In the genomic region with DNA sequence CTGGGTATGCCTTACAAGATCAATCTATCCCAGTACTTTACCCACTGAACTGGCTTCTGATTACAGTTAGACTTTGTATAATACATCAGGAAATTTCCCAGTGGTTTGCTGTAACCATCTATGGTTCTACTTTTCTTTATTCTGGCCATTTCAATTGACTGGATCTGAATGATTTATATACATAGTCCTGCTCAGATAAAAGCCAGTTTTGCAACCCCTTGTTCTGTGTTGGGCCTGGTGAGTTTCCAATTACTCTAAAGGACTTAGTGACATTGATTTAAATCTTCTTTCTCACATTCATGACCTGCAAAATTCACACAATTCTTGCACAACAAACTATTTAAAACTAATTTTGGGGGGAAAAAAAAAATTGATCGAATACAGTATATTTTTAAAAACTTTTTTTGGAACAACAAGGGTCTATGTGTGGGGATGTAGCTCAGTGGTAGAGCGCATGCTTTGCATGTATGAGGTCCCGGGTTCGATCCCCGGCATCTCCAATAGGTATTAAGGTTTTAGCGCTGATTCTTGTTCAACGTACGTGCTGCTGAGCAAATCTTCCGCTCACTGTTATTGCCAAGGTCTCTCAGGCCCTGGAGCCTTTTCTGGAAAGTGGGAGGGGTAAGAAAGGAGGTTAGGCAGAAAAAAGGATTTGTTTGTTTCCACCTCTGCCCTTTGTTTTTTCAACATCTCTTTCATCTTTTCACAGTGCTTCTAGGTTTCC, we compare ENCODE assay signal across 1 cellular context.
TF ChIP-seq lines count a peak whose summit lies in the region.

No MANE protein-coding gene starts in this region.

TF ChIP-seq in HepG2, 621 proteins besides CTCF, POLR2A, EP300 and RAD21 (continued from another document):
- no peak for TF ChIP-seq YY1 (IDR thresholded peaks at IDR 0.05; ENCODE audit: insufficient read depth, insufficient replicate concordance, low read depth, low read length)
- no peak for TF ChIP-seq ZBTB20 (CRISPR knock-in tag; IDR thresholded peaks at IDR 0.05; ENCODE audit: borderline replicate concordance, low read depth)
- TF ChIP-seq ZNF143 (CRISPR knock-in tag; IDR thresholded peaks at IDR 0.05), result no peak
- no peak for TF ChIP-seq KLF12 (CRISPR knock-in tag; IDR thresholded peaks at IDR 0.05; ENCODE audit: borderline replicate concordance)
- TF ChIP-seq, protein P1, sequence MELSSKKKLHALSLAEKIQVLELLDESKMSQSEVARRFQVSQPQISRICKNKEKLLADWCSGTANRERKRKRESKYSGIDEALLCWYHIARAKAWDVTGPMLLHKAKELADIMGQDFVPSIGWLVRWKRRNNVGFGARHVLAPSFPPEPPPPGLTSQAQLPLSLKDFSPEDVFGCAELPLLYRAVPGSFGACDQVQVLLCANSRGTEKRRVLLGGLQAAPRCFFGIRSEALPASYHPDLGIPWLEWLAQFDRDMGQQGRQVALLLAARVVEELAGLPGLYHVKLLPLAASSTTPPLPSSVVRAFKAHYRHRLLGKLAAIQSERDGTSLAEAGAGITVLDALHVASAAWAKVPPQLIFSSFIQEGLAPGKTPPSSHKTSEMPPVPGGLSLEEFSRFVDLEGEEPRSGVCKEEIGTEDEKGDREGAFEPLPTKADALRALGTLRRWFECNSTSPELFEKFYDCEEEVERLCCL (CRISPR knock-in tag; IDR thresholded peaks at IDR 0.05; ENCODE audit: borderline replicate concordance), result no peak
- no peak for TF ChIP-seq ZNF607 (CRISPR knock-in tag; IDR thresholded peaks at IDR 0.05; ENCODE audit: borderline replicate concordance)
- no peak for TF ChIP-seq ZNF180 (CRISPR knock-in tag; IDR thresholded peaks at IDR 0.05; ENCODE audit: borderline replicate concordance, low read depth)
- no peak for TF ChIP-seq NFIB (CRISPR knock-in tag; IDR thresholded peaks at IDR 0.05; ENCODE audit: borderline replicate concordance)
- peak; percentile 89 for TF ChIP-seq PRPF4 (IDR thresholded peaks at IDR 0.05; ENCODE audit: low read depth, low read length, poor library complexity, severe bottlenecking)
- TF ChIP-seq DBP (CRISPR knock-in tag; IDR thresholded peaks at IDR 0.05; ENCODE audit: not compliant biosample characterization), result no peak
- TF ChIP-seq MAF1 (CRISPR knock-in tag; IDR thresholded peaks at IDR 0.05; ENCODE audit: borderline replicate concordance), result peak; percentile 76; the same call in 1 of the 2 replicates
- no peak for TF ChIP-seq MLLT10 (CRISPR knock-in tag; IDR thresholded peaks at IDR 0.05)
- no peak for TF ChIP-seq CEBPB (IDR thresholded peaks at IDR 0.05; ENCODE audit: borderline replicate concordance, low read depth, low read length)
- TF ChIP-seq ZNF496 (CRISPR knock-in tag; IDR thresholded peaks at IDR 0.05; ENCODE audit: insufficient replicate concordance), result no peak
- TF ChIP-seq ZBTB21 (CRISPR knock-in tag; IDR thresholded peaks at IDR 0.05), result no peak
- TF ChIP-seq, protein P2, sequence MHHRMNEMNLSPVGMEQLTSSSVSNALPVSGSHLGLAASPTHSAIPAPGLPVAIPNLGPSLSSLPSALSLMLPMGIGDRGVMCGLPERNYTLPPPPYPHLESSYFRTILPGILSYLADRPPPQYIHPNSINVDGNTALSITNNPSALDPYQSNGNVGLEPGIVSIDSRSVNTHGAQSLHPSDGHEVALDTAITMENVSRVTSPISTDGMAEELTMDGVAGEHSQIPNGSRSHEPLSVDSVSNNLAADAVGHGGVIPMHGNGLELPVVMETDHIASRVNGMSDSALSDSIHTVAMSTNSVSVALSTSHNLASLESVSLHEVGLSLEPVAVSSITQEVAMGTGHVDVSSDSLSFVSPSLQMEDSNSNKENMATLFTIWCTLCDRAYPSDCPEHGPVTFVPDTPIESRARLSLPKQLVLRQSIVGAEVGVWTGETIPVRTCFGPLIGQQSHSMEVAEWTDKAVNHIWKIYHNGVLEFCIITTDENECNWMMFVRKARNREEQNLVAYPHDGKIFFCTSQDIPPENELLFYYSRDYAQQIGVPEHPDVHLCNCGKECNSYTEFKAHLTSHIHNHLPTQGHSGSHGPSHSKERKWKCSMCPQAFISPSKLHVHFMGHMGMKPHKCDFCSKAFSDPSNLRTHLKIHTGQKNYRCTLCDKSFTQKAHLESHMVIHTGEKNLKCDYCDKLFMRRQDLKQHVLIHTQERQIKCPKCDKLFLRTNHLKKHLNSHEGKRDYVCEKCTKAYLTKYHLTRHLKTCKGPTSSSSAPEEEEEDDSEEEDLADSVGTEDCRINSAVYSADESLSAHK (CRISPR knock-in tag; IDR thresholded peaks at IDR 0.05; ENCODE audit: borderline replicate concordance), result no peak
- no peak for TF ChIP-seq CBX5 (CRISPR knock-in tag; IDR thresholded peaks at IDR 0.05; ENCODE audit: borderline replicate concordance)
TF ChIP-seq in HepG2: peak in this region for 47.
